ENCODE assay signal across 19 cellular contexts in the genomic region with DNA sequence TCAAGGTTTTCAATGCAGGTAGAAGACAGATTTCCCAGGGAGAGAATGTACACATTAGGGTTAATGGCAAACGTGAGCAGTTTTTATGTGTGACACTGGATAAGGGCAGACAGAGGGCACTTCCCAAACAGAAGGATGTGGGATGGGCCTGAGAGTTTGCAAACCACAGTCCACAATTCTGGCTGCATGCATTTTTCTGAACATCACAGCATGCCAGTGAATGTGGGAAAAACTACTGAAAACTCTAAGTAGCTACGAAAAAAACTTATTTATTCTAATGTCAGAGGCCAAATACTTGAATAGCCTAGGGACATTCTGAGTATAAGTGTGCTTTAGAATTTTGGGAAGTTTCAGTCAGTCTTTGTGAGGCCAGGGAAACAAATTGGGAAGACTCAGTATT.
DNase-seq lines count a peak whose midpoint lies in the region; ATAC-seq and TF ChIP-seq lines count a peak whose summit lies in the region.
"Had no signal": no experiment of that assay in that cellular context is flagged by ENCODE, and none has a peak within 500 bp of the region (broad histone marks: within the 10 kb centered on the region; RNA-seq: fewer than 3 reads in every experiment).

No MANE protein-coding gene starts in this region.

- no peaks in the 10 kb centered on the region for H3K79me2 ChIP-seq in PC-9 (ENCODE audit: low read depth)

- no peaks in the 10 kb centered on the region for H4K20me1 ChIP-seq in PC-9 (ENCODE audit: insufficient read depth)

- H3K9me3 ChIP-seq in PC-9 (ENCODE audit: insufficient read depth, low read depth): no peaks in the 10 kb centered on the region
- no peaks in the 10 kb centered on the region for H3K9me3 ChIP-seq in subcutaneous abdominal adipose tissue (ENCODE audit: control insufficient read depth in 5 of 5, low read length in 5 of 5)
- H3K9me3 ChIP-seq: left ventricle myocardium inferior, prostate gland had no signal

- intact Hi-C loops in PC-9 (cut with micrococcal nuclease; ENCODE audit: unreplicated experiment): no loop called here

- H3K4me3 ChIP-seq in PC-9 (no peak overlapping the region), subcutaneous abdominal adipose tissue (ENCODE audit: low read depth in 1 of 5, low read length in 5 of 5) (no peak overlapping the region)
- H3K4me3 ChIP-seq: left ventricle myocardium inferior, prostate gland had no signal

- H3K4me3 Mint-ChIP-seq in type B pancreatic cell: no peak overlapping the region
- H3K4me3 Mint-ChIP-seq: activated T-cell treated with anti-CD3 and anti-CD28 coated beads, Interleukin-2, amount 50 U/mL, for 4 hours; naive B cell had no signal

- H3K27me3 ChIP-seq in PC-9 (ENCODE audit: insufficient read depth, low read depth) (no peaks in the 10 kb centered on the region), foreskin keratinocyte (no peaks in the 10 kb centered on the region), subcutaneous abdominal adipose tissue (ENCODE audit: control insufficient read depth in 5 of 5, insufficient read depth in 4 of 5, low read length in 5 of 5) (no peaks in the 10 kb centered on the region)

- no peak for ATAC-seq in foreskin keratinocyte
- ATAC-seq: activated T-cell treated with anti-CD3 and anti-CD28 coated beads, Interleukin-2, amount 50 U/mL, for 4 hours had no signal

- H3K27ac ChIP-seq in PC-9: peak overlapping the region; percentile 77; the same call in 1 of the 2 replicates
- H3K27ac ChIP-seq in caudate nucleus (ENCODE audit: low read depth, low read length): peak overlapping the region; percentile 54
- H3K27ac ChIP-seq in foreskin keratinocyte: peak overlapping the region; percentile 89
- H3K27ac ChIP-seq in subcutaneous abdominal adipose tissue (ENCODE audit: low read depth, low read length): peak overlapping the region; percentile 25
- H3K27ac ChIP-seq: C4-2B, prostate gland had no signal

- no peak for TF ChIP-seq CTCF in PC-9 (conservative IDR thresholded peaks at IDR 0.05)
- no peak for TF ChIP-seq CTCF in foreskin keratinocyte (conservative IDR thresholded peaks at IDR 0.05)
- no peak for TF ChIP-seq CTCF in type B pancreatic cell (conservative IDR thresholded peaks at IDR 0.05)

- no peaks in the 10 kb centered on the region for H3K4me1 Mint-ChIP-seq in type B pancreatic cell (ENCODE audit: unreplicated experiment)

- peaks cover 36% of the 10 kb centered on the region for H3K4me1 ChIP-seq in PC-9 (replicated peaks; ENCODE audit: insufficient read depth)
- peaks cover 50% of the 10 kb centered on the region for H3K4me1 ChIP-seq in foreskin keratinocyte
- H3K4me1 ChIP-seq in subcutaneous abdominal adipose tissue (ENCODE audit: control insufficient read depth in 5 of 5, insufficient read depth in 5 of 5, low read length in 5 of 5): peaks cover 0 to 35% (median 12%) of the 10 kb centered on the region in 5 donors
- H3K4me1 ChIP-seq: left ventricle myocardium inferior, prostate gland had no signal

- H2AFZ ChIP-seq in PC-9: no peak overlapping the region

- no peak overlapping the region for H3K27ac Mint-ChIP-seq in type B pancreatic cell
- H3K27ac Mint-ChIP-seq: naive B cell had no signal

- no peak overlapping the region for H3K9ac ChIP-seq in subcutaneous abdominal adipose tissue (ENCODE audit: low read length in 5 of 5)

- H3F3A ChIP-seq in PC-9 (ENCODE audit: insufficient read depth, low read depth): peaks cover 15% of the 10 kb centered on the region

- H3K36me3 Mint-ChIP-seq in type B pancreatic cell: no peaks in the 10 kb centered on the region
- H3K36me3 Mint-ChIP-seq: naive B cell had no signal

- H3K4me2 ChIP-seq in PC-9: no peak overlapping the region

- POLR2A ChIA-PET in PC-9 (lab: Charles Lee; ENCODE audit: unreplicated experiment): interaction anchor here (0.5 to 0.6 kb wide), 2 partner anchors 215 to 1963 kb away, joined by 3 to 4 read pairs; a partner anchor contains a TSS

- H3K27me3 Mint-ChIP-seq in type B pancreatic cell: no peaks in the 10 kb centered on the region

- no TSS peak for BruUV-seq in PC-9 (replicated peaks; lab: Mats Ljungman, UMichigan)

- no peaks in the 10 kb centered on the region for H3K9me3 Mint-ChIP-seq in type B pancreatic cell
- H3K9me3 Mint-ChIP-seq: activated T-cell treated with anti-CD3 and anti-CD28 coated beads, Interleukin-2, amount 50 U/mL, for 4 hours had no signal

- H3K36me3 ChIP-seq in PC-9 (ENCODE audit: low read depth) (no peaks in the 10 kb centered on the region), subcutaneous abdominal adipose tissue (ENCODE audit: control insufficient read depth in 5 of 5, insufficient read depth in 5 of 5, low read length in 5 of 5) (no peaks in the 10 kb centered on the region)
- H3K36me3 ChIP-seq: left ventricle myocardium inferior, prostate gland had no signal

- DNase-seq in PC-9: no peak
- no peak for DNase-seq in caudate nucleus (lab: John Stamatoyannopoulos, UW)
- no peak for DNase-seq in foreskin keratinocyte
- no peak for DNase-seq in NCI-H1930 (lab: John Stamatoyannopoulos, UW)
- no peak for DNase-seq in NCI-H774 (lab: John Stamatoyannopoulos, UW)
- DNase-seq in type B pancreatic cell (ENCODE audit: extremely low spot score, unreplicated experiment): no peak
- DNase-seq: activated CD4-positive, alpha-beta T cell treated with anti-CD3 and anti-CD28 coated beads, Interleukin-2, amount 50 U/mL, for 1 hour; activated T-cell treated with anti-CD3 and anti-CD28 coated beads, Interleukin-2, amount 50 U/mL, for 4 hours; cortex of kidney; left ventricle myocardium inferior; naive B cell; NCI-H1436; NCI-H446 treated with DMSO at 0.1 percent for 48 hours; OCI-M1; stimulated activated CD4-positive, alpha-beta T cell treated with anti-CD3 and anti-CD28 coated beads, Interleukin-15, amount 100 ng/mL, for 24 hours; substantia nigra had no signal

- no peaks in the 10 kb centered on the region for H3K9me2 ChIP-seq in PC-9 (ENCODE audit: insufficient read depth)

- CTCF ChIA-PET in PC-9 (lab: Charles Lee): no interaction called here

Comparison
In these comparisons a context has a peak if more than half of its experiments do, and no peak if none do; other contexts are left out.
1. H3K27ac ChIP-seq: peak in every context shown above with its lines; median percentile 89 in foreskin keratinocyte; 77 in PC-9; 54 in caudate nucleus; 25 in subcutaneous abdominal adipose tissue.